ENCODE assay signal across 1 cellular context in genomic region chr19:11535792-11536595, GRCh38.
TF ChIP-seq lines count a peak whose summit lies in the region.

No MANE protein-coding gene starts in this region.

TF ChIP-seq in K562, 482 proteins besides CTCF, POLR2A, EP300 and RAD21 (continued from another document and continues in another):
- TF ChIP-seq NFIC (IDR thresholded peaks at IDR 0.05) (peak; percentile 78), THRAP3 (IDR thresholded peaks at IDR 0.05; ENCODE audit: borderline replicate concordance) (no peak), SIN3A (IDR thresholded peaks at IDR 0.05; ENCODE audit: borderline replicate concordance in 2 of 2, control insufficient read depth in 1 of 2, low read depth in 2 of 2, low read length in 2 of 2) (0 out of 4 replicates have a peak, but pooled peaks of 1 of the 2 experiments have one; percentile 39), TAL1 (IDR thresholded peaks at IDR 0.05) (no peak), CREM (IDR thresholded peaks at IDR 0.05; ENCODE audit: low read depth) (peak; percentile 94), ZC3H11A (IDR thresholded peaks at IDR 0.05; ENCODE audit: low read depth, low read length) (0 out of 2 replicates have a peak, but pooled peaks have one; percentile 35), ZNF140 (CRISPR knock-in tag; IDR thresholded peaks at IDR 0.05) (no peak), XRCC5 (IDR thresholded peaks at IDR 0.05; ENCODE audit: low read depth, low read length) (peak; percentile 84; the same call in 1 of the 2 replicates), SMARCA4 (IDR thresholded peaks at IDR 0.05) (peak; percentile 38; the same call in 1 of the 2 replicates), MAZ (CRISPR knock-in tag; conservative IDR thresholded peaks at IDR 0.05 in 1 of 2, IDR thresholded peaks at IDR 0.05 in 1 of 2) (peak; percentile 94 to 98), FOS (IDR thresholded peaks at IDR 0.05; ENCODE audit: extremely low read depth, insufficient read length) (peak; percentile 64), TEAD4 (IDR thresholded peaks at IDR 0.05; ENCODE audit: low read length) (0 out of 2 replicates have a peak, but pooled peaks have one; percentile 7), TEAD4 (CRISPR knock-in tag; IDR thresholded peaks at IDR 0.05; ENCODE audit: borderline replicate concordance) (no peak), ZBTB7A (IDR thresholded peaks at IDR 0.05; ENCODE audit: borderline replicate concordance, control insufficient read depth, low read depth, low read length) (peak; percentile 88), TAF1 (IDR thresholded peaks at IDR 0.05; ENCODE audit: control insufficient read depth, extremely low read depth, insufficient read depth, low read length, severe bottlenecking) (peak; percentile 75), MTA3 (IDR thresholded peaks at IDR 0.05; ENCODE audit: borderline replicate concordance) (peak; percentile 71; the same call in 1 of the 2 replicates), EGR1 (conservative IDR thresholded peaks at IDR 0.05) (peak; percentile 89), CEBPZ (IDR thresholded peaks at IDR 0.05; ENCODE audit: borderline replicate concordance, low read depth, low read length) (no peak), ZNF592 (IDR thresholded peaks at IDR 0.05) (no peak), ZNF561 (CRISPR knock-in tag; conservative IDR thresholded peaks at IDR 0.05) (no peak), SMAD4 (CRISPR knock-in tag; conservative IDR thresholded peaks at IDR 0.05) (peak; percentile 86), GABPB1 (CRISPR knock-in tag; IDR thresholded peaks at IDR 0.05) (peak; percentile 77), HDAC1 (IDR thresholded peaks at IDR 0.05) (0 out of 4 replicates have a peak, but pooled peaks of 1 of the 2 experiments have one; percentile 60), RFX1 (IDR thresholded peaks at IDR 0.05) (no peak), ADNP (tag; IDR thresholded peaks at IDR 0.05) (peak; percentile 100), SOX6 (IDR thresholded peaks at IDR 0.05) (peak; percentile 56), NELFE (IDR thresholded peaks at IDR 0.05; ENCODE audit: insufficient read depth, insufficient read length) (no peak), TEAD1 (CRISPR knock-in tag; IDR thresholded peaks at IDR 0.05) (0 out of 4 replicates have a peak, but pooled peaks of 1 of the 2 experiments have one; percentile 37), CTCFL (IDR thresholded peaks at IDR 0.05; ENCODE audit: borderline replicate concordance, insufficient read depth, low read depth, low read length, poor library complexity, severe bottlenecking) (peak; percentile 100), ZFP36 (IDR thresholded peaks at IDR 0.05; ENCODE audit: low read depth, low read length, partially characterized antibody) (peak; percentile 93), CXXC5 (CRISPR knock-in tag; IDR thresholded peaks at IDR 0.05) (peak; percentile 90), HDAC6 (IDR thresholded peaks at IDR 0.05; ENCODE audit: low read depth, low read length) (no peak), ZNF134 (CRISPR knock-in tag; conservative IDR thresholded peaks at IDR 0.05) (no peak), ZNF764 (CRISPR knock-in tag; IDR thresholded peaks at IDR 0.05; ENCODE audit: low read depth) (no peak), ZNF175 (CRISPR knock-in tag; IDR thresholded peaks at IDR 0.05; ENCODE audit: low read depth) (peak; percentile 84; the same call in 1 of the 2 replicates), SMARCA5 (IDR thresholded peaks at IDR 0.05) (peak; percentile 87), ESRRB (CRISPR knock-in tag; IDR thresholded peaks at IDR 0.05; ENCODE audit: borderline replicate concordance) (no peak), ZNF274 (IDR thresholded peaks at IDR 0.05; ENCODE audit: borderline replicate concordance, low read depth, low read length) (no peak), BRD9 (IDR thresholded peaks at IDR 0.05; ENCODE audit: low read depth, partially characterized antibody) (peak; percentile 94), NONO (IDR thresholded peaks at IDR 0.05; ENCODE audit: low read depth in 2 of 2, low read length in 1 of 2) (peak in 1 of 2 experiments; percentile 82; a peak in 2 of 4 replicates), GABPB2 (CRISPR knock-in tag; conservative IDR thresholded peaks at IDR 0.05) (no peak), IFI16 (CRISPR knock-in tag; IDR thresholded peaks at IDR 0.05) (no peak), MBD2 (IDR thresholded peaks at IDR 0.05; ENCODE audit: borderline replicate concordance, low read depth) (0 out of 2 replicates have a peak, but pooled peaks have one; percentile 26), CREB1 (IDR thresholded peaks at IDR 0.05) (peak; percentile 89), CREB1 (CRISPR knock-in tag; IDR thresholded peaks at IDR 0.05) (peak; percentile 93), ATF2 (CRISPR knock-in tag; IDR thresholded peaks at IDR 0.05) (peak; percentile 74; the same call in 1 of the 2 replicates)
- TF ChIP-seq, protein P1, sequence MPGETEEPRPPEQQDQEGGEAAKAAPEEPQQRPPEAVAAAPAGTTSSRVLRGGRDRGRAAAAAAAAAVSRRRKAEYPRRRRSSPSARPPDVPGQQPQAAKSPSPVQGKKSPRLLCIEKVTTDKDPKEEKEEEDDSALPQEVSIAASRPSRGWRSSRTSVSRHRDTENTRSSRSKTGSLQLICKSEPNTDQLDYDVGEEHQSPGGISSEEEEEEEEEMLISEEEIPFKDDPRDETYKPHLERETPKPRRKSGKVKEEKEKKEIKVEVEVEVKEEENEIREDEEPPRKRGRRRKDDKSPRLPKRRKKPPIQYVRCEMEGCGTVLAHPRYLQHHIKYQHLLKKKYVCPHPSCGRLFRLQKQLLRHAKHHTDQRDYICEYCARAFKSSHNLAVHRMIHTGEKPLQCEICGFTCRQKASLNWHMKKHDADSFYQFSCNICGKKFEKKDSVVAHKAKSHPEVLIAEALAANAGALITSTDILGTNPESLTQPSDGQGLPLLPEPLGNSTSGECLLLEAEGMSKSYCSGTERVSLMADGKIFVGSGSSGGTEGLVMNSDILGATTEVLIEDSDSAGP (CRISPR knock-in tag; IDR thresholded peaks at IDR 0.05) = no peak
- TF ChIP-seq, protein P2, sequence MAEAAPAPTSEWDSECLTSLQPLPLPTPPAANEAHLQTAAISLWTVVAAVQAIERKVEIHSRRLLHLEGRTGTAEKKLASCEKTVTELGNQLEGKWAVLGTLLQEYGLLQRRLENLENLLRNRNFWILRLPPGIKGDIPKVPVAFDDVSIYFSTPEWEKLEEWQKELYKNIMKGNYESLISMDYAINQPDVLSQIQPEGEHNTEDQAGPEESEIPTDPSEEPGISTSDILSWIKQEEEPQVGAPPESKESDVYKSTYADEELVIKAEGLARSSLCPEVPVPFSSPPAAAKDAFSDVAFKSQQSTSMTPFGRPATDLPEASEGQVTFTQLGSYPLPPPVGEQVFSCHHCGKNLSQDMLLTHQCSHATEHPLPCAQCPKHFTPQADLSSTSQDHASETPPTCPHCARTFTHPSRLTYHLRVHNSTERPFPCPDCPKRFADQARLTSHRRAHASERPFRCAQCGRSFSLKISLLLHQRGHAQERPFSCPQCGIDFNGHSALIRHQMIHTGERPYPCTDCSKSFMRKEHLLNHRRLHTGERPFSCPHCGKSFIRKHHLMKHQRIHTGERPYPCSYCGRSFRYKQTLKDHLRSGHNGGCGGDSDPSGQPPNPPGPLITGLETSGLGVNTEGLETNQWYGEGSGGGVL (CRISPR knock-in tag; IDR thresholded peaks at IDR 0.05) = no peak
- TF ChIP-seq, protein P3, sequence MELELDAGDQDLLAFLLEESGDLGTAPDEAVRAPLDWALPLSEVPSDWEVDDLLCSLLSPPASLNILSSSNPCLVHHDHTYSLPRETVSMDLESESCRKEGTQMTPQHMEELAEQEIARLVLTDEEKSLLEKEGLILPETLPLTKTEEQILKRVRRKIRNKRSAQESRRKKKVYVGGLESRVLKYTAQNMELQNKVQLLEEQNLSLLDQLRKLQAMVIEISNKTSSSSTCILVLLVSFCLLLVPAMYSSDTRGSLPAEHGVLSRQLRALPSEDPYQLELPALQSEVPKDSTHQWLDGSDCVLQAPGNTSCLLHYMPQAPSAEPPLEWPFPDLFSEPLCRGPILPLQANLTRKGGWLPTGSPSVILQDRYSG (tag; conservative IDR thresholded peaks at IDR 0.05; ENCODE audit: low read depth) = peak; percentile 66; the same call in 1 of the 2 replicates
- TF ChIP-seq, protein P4, sequence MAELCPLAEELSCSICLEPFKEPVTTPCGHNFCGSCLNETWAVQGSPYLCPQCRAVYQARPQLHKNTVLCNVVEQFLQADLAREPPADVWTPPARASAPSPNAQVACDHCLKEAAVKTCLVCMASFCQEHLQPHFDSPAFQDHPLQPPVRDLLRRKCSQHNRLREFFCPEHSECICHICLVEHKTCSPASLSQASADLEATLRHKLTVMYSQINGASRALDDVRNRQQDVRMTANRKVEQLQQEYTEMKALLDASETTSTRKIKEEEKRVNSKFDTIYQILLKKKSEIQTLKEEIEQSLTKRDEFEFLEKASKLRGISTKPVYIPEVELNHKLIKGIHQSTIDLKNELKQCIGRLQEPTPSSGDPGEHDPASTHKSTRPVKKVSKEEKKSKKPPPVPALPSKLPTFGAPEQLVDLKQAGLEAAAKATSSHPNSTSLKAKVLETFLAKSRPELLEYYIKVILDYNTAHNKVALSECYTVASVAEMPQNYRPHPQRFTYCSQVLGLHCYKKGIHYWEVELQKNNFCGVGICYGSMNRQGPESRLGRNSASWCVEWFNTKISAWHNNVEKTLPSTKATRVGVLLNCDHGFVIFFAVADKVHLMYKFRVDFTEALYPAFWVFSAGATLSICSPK (IDR thresholded peaks at IDR 0.05; ENCODE audit: borderline replicate concordance) = 0 out of 2 replicates have a peak, but pooled peaks have one; percentile 75
